Comparison of ENCODE assay signal across 9 cellular contexts in the genomic region with DNA sequence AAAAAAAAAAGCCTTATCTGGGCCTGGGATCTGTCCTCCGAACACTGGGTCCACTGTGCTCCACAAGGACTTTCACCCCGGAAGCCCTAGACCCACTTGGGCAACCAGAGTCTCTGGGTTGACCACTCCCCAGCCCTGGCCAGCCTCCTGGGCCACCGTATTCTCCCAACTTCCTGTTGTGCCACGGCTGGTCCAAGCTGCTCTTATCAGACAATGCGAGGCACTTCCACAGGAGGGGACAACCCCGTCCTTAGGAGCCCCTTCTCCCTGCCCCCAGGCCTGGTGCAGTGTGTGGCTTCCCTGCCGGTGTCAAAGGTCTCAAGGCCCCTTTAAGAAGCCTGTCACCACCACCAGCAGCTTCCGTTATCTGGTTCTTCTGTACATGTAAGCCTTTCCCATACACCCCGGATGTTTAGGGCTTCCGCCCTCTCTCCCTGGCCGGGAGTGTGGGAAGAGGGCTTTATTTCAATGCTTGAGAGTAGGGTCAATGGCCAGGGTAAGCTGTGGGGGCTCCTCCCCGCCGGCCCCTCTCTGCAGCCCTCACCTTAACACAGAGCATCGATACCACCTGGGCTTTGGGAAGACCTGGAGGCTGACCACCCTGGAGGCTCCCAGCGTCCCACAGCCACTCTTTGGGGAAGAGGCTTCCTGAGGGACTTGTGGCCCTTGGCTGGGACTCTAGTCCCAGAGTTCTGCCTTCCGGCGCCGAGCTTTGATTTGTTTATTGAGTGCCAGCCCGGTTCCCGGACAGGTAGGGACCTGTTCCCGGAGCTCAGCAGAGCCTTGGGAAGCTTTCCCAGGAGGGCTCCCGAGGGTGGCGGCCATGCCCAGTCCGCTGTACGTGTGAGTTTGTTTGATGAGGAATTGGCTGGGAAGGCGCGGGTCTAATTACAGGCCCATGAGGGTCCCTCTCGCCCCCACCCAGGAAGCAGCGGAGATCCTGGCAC.
DNase-seq lines count a peak whose midpoint lies in the region; ATAC-seq, FAIRE-seq and TF ChIP-seq lines count a peak whose summit lies in the region.
"Had no signal": no experiment of that assay in that cellular context is flagged by ENCODE, and none has a peak within 500 bp of the region (broad histone marks: within the 10 kb centered on the region; RNA-seq: fewer than 3 reads in every experiment).

No MANE protein-coding gene starts in this region.

- TF ChIP-seq CTCF in GM12875 (IDR thresholded peaks at IDR 0.05; ENCODE audit: borderline replicate concordance, insufficient read depth, low read depth, low read length) (no peak), pancreas (IDR thresholded peaks at IDR 0.05) (no peak)

- peak overlapping the region; percentile 81 for H3K27ac Mint-ChIP-seq in dendritic cell treated with granulocyte-macrophage colony-stimulating factor and Interleukin-4, amounts not matched to agents 40 ng/mL and 50 ng/mL, for 4 days

- peak overlapping the region; percentile 43 to 86 (median 68) for H3K27ac ChIP-seq in pancreas

- FAIRE-seq in pancreas (lab: Jason Lieb, UNC): no peak
- FAIRE-seq: colon had no signal

- H3K36me3 Mint-ChIP-seq in dendritic cell treated with granulocyte-macrophage colony-stimulating factor and Interleukin-4, amounts not matched to agents 40 ng/mL and 50 ng/mL, for 4 days (ENCODE audit: low read depth): peaks cover 66% of the 10 kb centered on the region

- intact Hi-C loops in dendritic cell treated with granulocyte-macrophage colony-stimulating factor and Interleukin-4, amounts not matched to agents 40 ng/mL and 50 ng/mL, for 4 days (cut with micrococcal nuclease): no loop called here
- intact Hi-C loops in pancreas (cut with DNase I): no loop called here

- no peaks in the 10 kb centered on the region for H3K27me3 ChIP-seq in pancreas

- no peaks in the 10 kb centered on the region for H3K27me3 Mint-ChIP-seq in dendritic cell treated with granulocyte-macrophage colony-stimulating factor and Interleukin-4, amounts not matched to agents 40 ng/mL and 50 ng/mL, for 4 days

- no peaks in the 10 kb centered on the region for H3K9me3 Mint-ChIP-seq in dendritic cell treated with granulocyte-macrophage colony-stimulating factor and Interleukin-4, amounts not matched to agents 40 ng/mL and 50 ng/mL, for 4 days

- ATAC-seq in pancreas (peak; percentile 21 to 27 (median 25)), HG02885 (IDR thresholded peaks at IDR 0.05; ENCODE audit: poor library complexity, unreplicated experiment) (no peak)

- no peaks in the 10 kb centered on the region for H3K36me3 ChIP-seq in pancreas

- peak overlapping the region; percentile 74 for H3K4me3 Mint-ChIP-seq in dendritic cell treated with granulocyte-macrophage colony-stimulating factor and Interleukin-4, amounts not matched to agents 40 ng/mL and 50 ng/mL, for 4 days

- peaks cover 91% of the 10 kb centered on the region for H3K4me1 Mint-ChIP-seq in dendritic cell treated with granulocyte-macrophage colony-stimulating factor and Interleukin-4, amounts not matched to agents 40 ng/mL and 50 ng/mL, for 4 days (ENCODE audit: low read depth)

- H3K4me1 ChIP-seq in pancreas: peaks cover 4 to 17% (median 7%) of the 10 kb centered on the region in 3 donors

- WGBS in pancreas, 2 donors: 65 to 78% methylated on average over 29 of the region's 29 CpGs

- peak overlapping the region; percentile 58 for H3K4me3 ChIP-seq in GM12875 (ENCODE audit: low read depth, low read length)
- H3K4me3 ChIP-seq in pancreas: peak overlapping the region in 1 of 4 donors; percentile 26

- DNase-seq in OCI-M1 (lab: John Stamatoyannopoulos, UW): peak; percentile 79
- peak in 3 of 6 donors; percentile 43 to 65 (median 50) for DNase-seq in pancreas
- DNase-seq in GOT3 (lab: John Stamatoyannopoulos, UW): no peak
- no peak for DNase-seq in COLO668 (lab: John Stamatoyannopoulos, UW; ENCODE audit: unreplicated experiment)
- DNase-seq in H4 (ENCODE audit: low spot score): no peak

- no peaks in the 10 kb centered on the region for H3K9me3 ChIP-seq in pancreas
